Comparison of ENCODE assay signal across 9 cellular contexts in genomic region chr5:170867825-170868224, GRCh38. TPM values are rescaled to one million over a fixed set of nuclear protein-coding genes. Genes with fewer than 3 reads are reported as not detected.
"Had no signal": no experiment of that assay in that cellular context is flagged by ENCODE, and none has a peak within 500 bp of the region (broad histone marks: within the 10 kb centered on the region; RNA-seq: fewer than 3 reads in every experiment).

No MANE protein-coding gene starts in this region.

- H3K27ac ChIP-seq: HL-60 had no signal

- DNase-seq: GOT3, H9, HCEC 1CT, HFFc6, IMR-90, KG1 had no signal

- ATAC-seq: K562 had no signal

- H3K4me3 Mint-ChIP-seq: H9, HFFc6 had no signal

- H3K27ac Mint-ChIP-seq: HFFc6 had no signal

- FAIRE-seq: H54, K562 had no signal

- H3K4me3 ChIP-seq: K562 had no signal

RNA-seq across cellular contexts. Expression of gene RANBP17, which starts 6.0 kb away (rescaled TPM):
- total RNA-seq: K562 had no signal
- polyA plus RNA-seq: K562 had no signal
